In genomic region chr11:59898046-59898445, GRCh38 we compare ENCODE assay signal across 2 cellular contexts.
TF ChIP-seq lines count a peak whose summit lies in the region.

No MANE protein-coding gene starts in this region.

TF ChIP-seq in GM23338, 12 proteins besides CTCF, POLR2A, EP300 and RAD21:
- TF ChIP-seq STAT1 (IDR thresholded peaks at IDR 0.05; ENCODE audit: unreplicated experiment) (no peak), JUNB (IDR thresholded peaks at IDR 0.05; ENCODE audit: unreplicated experiment) (no peak), POLR2AphosphoS5 (IDR thresholded peaks at IDR 0.05; ENCODE audit: low read depth) (no peak), ETS1 (IDR thresholded peaks at IDR 0.05) (no peak), ZNF114 (CRISPR knock-in tag; IDR thresholded peaks at IDR 0.05) (no peak), CREB1 (CRISPR knock-in tag; IDR thresholded peaks at IDR 0.05; ENCODE audit: low read depth) (no peak), ZNF462 (CRISPR knock-in tag; IDR thresholded peaks at IDR 0.05) (no peak), EZH2 (IDR thresholded peaks at IDR 0.05; ENCODE audit: low read depth, unreplicated experiment) (no peak), ZNF331 (CRISPR knock-in tag; IDR thresholded peaks at IDR 0.05; ENCODE audit: low read depth) (no peak), EZH2phosphoT487 (IDR thresholded peaks at IDR 0.05; ENCODE audit: unreplicated experiment) (no peak), REST (IDR thresholded peaks at IDR 0.05; ENCODE audit: unreplicated experiment) (no peak), NANOG (IDR thresholded peaks at IDR 0.05; ENCODE audit: borderline replicate concordance) (no peak)

TF ChIP-seq in H1, 55 proteins besides CTCF, POLR2A, EP300 and RAD21:
- TF ChIP-seq CBX5 (IDR thresholded peaks at IDR 0.05; ENCODE audit: low read depth, low read length), result no peak
- no peak for TF ChIP-seq JUND (IDR thresholded peaks at IDR 0.05; ENCODE audit: low read length)
- TF ChIP-seq SIX5 (IDR thresholded peaks at IDR 0.05; ENCODE audit: low read depth, low read length), result no peak
- TF ChIP-seq RNF2 (IDR thresholded peaks at IDR 0.05; ENCODE audit: borderline replicate concordance, low read depth, low read length, missing control alignments, poor library complexity, severe bottlenecking), result no peak
TF ChIP-seq in H1: peak in this region for 0.
